Comparison of ENCODE assay signal across 8 cellular contexts in genomic region chr6:53543341-53544010, GRCh38. TPM values are rescaled to one million over a fixed set of nuclear protein-coding genes. Genes with fewer than 3 reads are reported as not detected.
DNase-seq lines count a peak whose midpoint lies in the region; ATAC-seq, FAIRE-seq and TF ChIP-seq lines count a peak whose summit lies in the region.

No MANE protein-coding gene starts in this region.

- intact Hi-C loops in pancreas (cut with DNase I) = no loop called here

- H3K4me1 ChIP-seq in pancreas = peaks cover 9 to 18% (median 16%) of the 10 kb centered on the region in 3 donors

- peak in 2 of 4 donors; percentile 4 to 8 for ATAC-seq in pancreas

- H3K4me3 ChIP-seq in epithelial cell of esophagus (ENCODE audit: low read length) = peak overlapping the region; percentile 87
- peak overlapping the region; percentile 43 to 93 (median 86) for H3K4me3 ChIP-seq in pancreas

- no peak for TF ChIP-seq CTCF in epithelial cell of esophagus (IDR thresholded peaks at IDR 0.05; ENCODE audit: insufficient read depth, low read depth, low read length, missing control alignments)
- no peak for TF ChIP-seq CTCF in pancreas (IDR thresholded peaks at IDR 0.05)

- 5 to 6% methylated on average over 3 of the region's 3 CpGs for WGBS in pancreas, 2 donors

- in situ Hi-C loops in ACHN (cut with HindIII; ENCODE audit: low pct_ligation_motif_present, low pct_unique_long_range_greater_than_20kb, low sequenced_read_pairs) = no loop called here

- no peak for FAIRE-seq in pancreas (lab: Jason Lieb, UNC)

- H3K36me3 ChIP-seq in pancreas = no peaks in the 10 kb centered on the region

- H3K9me3 ChIP-seq in pancreas = no peaks in the 10 kb centered on the region

- H3K27ac ChIP-seq in pancreas = peak overlapping the region; percentile 87 to 97 (median 94)

- no peaks in the 10 kb centered on the region for H3K27me3 ChIP-seq in pancreas

- DNase-seq in GM03348 (ENCODE audit: low spot score) (peak; percentile 11), OCI-M1 (lab: John Stamatoyannopoulos, UW) (peak; percentile 63), epithelial cell of esophagus (ENCODE audit: low read depth) (no peak), pancreas (no peak), ACHN (no peak), superior temporal gyrus (ENCODE audit: extremely low spot score) (no peak), mucosa of gallbladder (ENCODE audit: low spot score) (no peak), AG08395 (ENCODE audit: low spot score) (no peak)

RNA-seq across cellular contexts. Expression of gene GCLC, which starts 1.4 kb away (rescaled TPM):
- 10 to 100 TPM; 10.0 to 29.5 (median 18.0) TPM for total RNA-seq in pancreas
- polyA plus RNA-seq in pancreas = 10 to 100 TPM in 1 of 2 donors, 1 to 10 TPM in 1; 5.9 to 10.4 TPM
- 63.9 TPM for total RNA-seq in mucosa of gallbladder

Comparison
In these comparisons a context has a peak if more than half of its experiments do, and no peak if none do; other contexts are left out.
1. DNase-seq: peak in GM03348 (single experiment) and OCI-M1 (single experiment); none in epithelial cell of esophagus (single experiment), pancreas (0 of 6), ACHN (single experiment), superior temporal gyrus (single experiment), mucosa of gallbladder (single experiment) and AG08395 (single experiment).